Comparison of ENCODE assay signal across 19 cellular contexts in genomic region chrX:16464369-16464768, GRCh38.
DNase-seq lines count a peak whose midpoint lies in the region; ATAC-seq and TF ChIP-seq lines count a peak whose summit lies in the region.
"Had no signal": no experiment of that assay in that cellular context is flagged by ENCODE, and none has a peak within 500 bp of the region (broad histone marks: within the 10 kb centered on the region; RNA-seq: fewer than 3 reads in every experiment).

No MANE protein-coding gene starts in this region.

- POLR2A ChIA-PET in IMR-90 (lab: Charles Lee; ENCODE audit: unreplicated experiment) = no interaction called here

- no peak for TF ChIP-seq RAD21 in IMR-90 (IDR thresholded peaks at IDR 0.05; ENCODE audit: low read length)

- peak overlapping the region; percentile 0 for H3K27ac Mint-ChIP-seq in endodermal cell
- no peak overlapping the region for H3K27ac Mint-ChIP-seq in neural progenitor cell

- no peaks in the 10 kb centered on the region for H3F3A ChIP-seq in neural progenitor cell (ENCODE audit: low read depth)

- H3K4me1 Mint-ChIP-seq in endodermal cell (peaks cover 26% of the 10 kb centered on the region), neural progenitor cell (no peaks in the 10 kb centered on the region)

- H2BK120ac ChIP-seq in IMR-90 (ENCODE audit: low read depth, low read length) = peak overlapping the region; percentile 46; the same call in 1 of the 2 replicates

- DNase-seq in H7 = peak; percentile 32
- no peak for DNase-seq in IMR-90
- no peak for DNase-seq in endodermal cell
- no peak for DNase-seq in neural progenitor cell (ENCODE audit: low spot score)
- DNase-seq in activated T-cell treated with anti-CD3 and anti-CD28 coated beads, Interleukin-2, amount 50 U/mL, for 1 hour = no peak
- DNase-seq: Calu3, DND-41, GOT3, KG1, MG63, NCI-H1105 treated with DMSO at 0.1 percent for 48 hours, NCI-H146, NCI-H1930, NCI-H446, NCI-H524 treated with DMSO at 0.1 percent for 48 hours, Right ventricle myocardium superior, RPMI8226 had no signal

- TF ChIP-seq CTCF in IMR-90 (conservative IDR thresholded peaks at IDR 0.05; ENCODE audit: low read depth, low read length) = no peak
- TF ChIP-seq CTCF in endodermal cell (conservative IDR thresholded peaks at IDR 0.05) = no peak
- no peak for TF ChIP-seq CTCF in neural progenitor cell (IDR thresholded peaks at IDR 0.05)

- peaks cover 0 to 7% of the 10 kb centered on the region in 2 experiments; a peak in 1 of 4 replicates for H3K79me1 ChIP-seq in IMR-90 (ENCODE audit: low read depth in 1 of 2, low read length in 2 of 2)

- H3K4me3 Mint-ChIP-seq in endodermal cell (no peak overlapping the region), neural progenitor cell (no peak overlapping the region)

- no peaks in the 10 kb centered on the region for H3K79me2 ChIP-seq in neural progenitor cell (ENCODE audit: low read depth)

- peaks cover 2% of the 10 kb centered on the region; the same call in 1 of the 2 replicates for H3K9me3 ChIP-seq in IMR-90 (ENCODE audit: control insufficient read depth, insufficient read depth, low read length)
- H3K9me3 ChIP-seq in endodermal cell (ENCODE audit: control insufficient read depth, low read length) = no peaks in the 10 kb centered on the region
- no peaks in the 10 kb centered on the region for H3K9me3 ChIP-seq in neural progenitor cell (ENCODE audit: low read depth)
- H3K9me3 ChIP-seq: MG63 had no signal

- H3K9me1 ChIP-seq in IMR-90 (ENCODE audit: insufficient read depth, low read length) = peaks cover 6% of the 10 kb centered on the region

- no peak overlapping the region; the same call in 1 of the 2 replicates for H3K14ac ChIP-seq in IMR-90 (replicated peaks; ENCODE audit: low read depth, low read length)

- WGBS in IMR-90 (ENCODE audit: extremely low coverage in 2 of 2, insufficient read length in 1 of 2), 2 experiments = no CpG with 5 or more reads among the region's 4 CpGs
- 49% methylated on average over 4 of the region's 4 CpGs; no CpG with 5 or more reads in 1 of the 2 experiments for WGBS in endodermal cell (ENCODE audit: insufficient coverage in 1 of 2, insufficient read length in 1 of 2), 2 experiments

- intact Hi-C loops in IMR-90 (cut with micrococcal nuclease) = no loop called here

- CTCF ChIA-PET in IMR-90 (lab: Yijun Ruan, JAX) = no interaction called here

- no peak overlapping the region for H3K56ac ChIP-seq in IMR-90 (ENCODE audit: extremely low read depth, insufficient read depth, low read length)

- H3K23ac ChIP-seq in IMR-90 (ENCODE audit: low read depth, low read length) = no peak overlapping the region

- H3K36me3 ChIP-seq in H7 (replicated peaks; ENCODE audit: control insufficient read depth, insufficient read depth, low read length) = no peaks in the 10 kb centered on the region
- H3K36me3 ChIP-seq in IMR-90 (ENCODE audit: control insufficient read depth, insufficient read depth, low read length) = no peaks in the 10 kb centered on the region
- no peaks in the 10 kb centered on the region for H3K36me3 ChIP-seq in endodermal cell (ENCODE audit: control insufficient read depth, insufficient read depth, low read length)
- no peaks in the 10 kb centered on the region for H3K36me3 ChIP-seq in neural progenitor cell
- H3K36me3 ChIP-seq: MG63 had no signal

- H3K4me1 ChIP-seq in IMR-90 (ENCODE audit: control insufficient read depth, insufficient read depth, low read length) = peaks cover 11% of the 10 kb centered on the region
- H3K4me1 ChIP-seq in endodermal cell (ENCODE audit: control insufficient read depth, insufficient read depth, low read length) = no peaks in the 10 kb centered on the region
- H3K4me1 ChIP-seq in neural progenitor cell = peaks cover 10% of the 10 kb centered on the region

- no peaks in the 10 kb centered on the region for H3K27me3 ChIP-seq in H7 (ENCODE audit: control insufficient read depth, insufficient read depth, low read length)
- H3K27me3 ChIP-seq in IMR-90 (ENCODE audit: control insufficient read depth, insufficient read depth, low read length) = peaks cover 2% of the 10 kb centered on the region; the same call in 1 of the 2 replicates
- H3K27me3 ChIP-seq in endodermal cell (ENCODE audit: control insufficient read depth, insufficient read depth, low read length, poor library complexity, severe bottlenecking) = no peaks in the 10 kb centered on the region
- no peaks in the 10 kb centered on the region for H3K27me3 ChIP-seq in neural progenitor cell
- H3K27me3 ChIP-seq: MG63 had no signal

- H2AFZ ChIP-seq in IMR-90 (replicated peaks; ENCODE audit: low read length, poor library complexity) = no peak overlapping the region
- H2AFZ ChIP-seq in neural progenitor cell (replicated peaks) = peak overlapping the region; percentile 67

- in situ Hi-C loops in IMR-90 (cut with MboI; ENCODE audit: low sequenced_read_pairs) = no loop called here

- no peak overlapping the region for H4K5ac ChIP-seq in IMR-90 (ENCODE audit: low read depth, low read length)

- H3K27ac ChIP-seq in IMR-90 (ENCODE audit: insufficient read depth, low read length) (no peak overlapping the region), endodermal cell (ENCODE audit: low read depth, low read length) (no peak overlapping the region), neural progenitor cell (no peak overlapping the region)

- H3K9me3 Mint-ChIP-seq in endodermal cell (peaks cover 5% of the 10 kb centered on the region), neural progenitor cell (no peaks in the 10 kb centered on the region)

- H3K4ac ChIP-seq in IMR-90 (ENCODE audit: low read depth, low read length) = peak overlapping the region; percentile 51; the same call in 1 of the 2 replicates

- H3K27me3 Mint-ChIP-seq in endodermal cell (ENCODE audit: insufficient read depth) (no peaks in the 10 kb centered on the region), neural progenitor cell (ENCODE audit: insufficient read depth, low read depth) (no peaks in the 10 kb centered on the region)

- TF ChIP-seq POLR2A in IMR-90 (IDR thresholded peaks at IDR 0.05; ENCODE audit: low read depth, low read length) = no peak

- no TSS peak for BruUV-seq in IMR-90 (replicated peaks; lab: Mats Ljungman, UMichigan)

- peak overlapping the region; percentile 75 for H2BK5ac ChIP-seq in IMR-90 (ENCODE audit: low read depth, low read length, poor library complexity, severe bottlenecking)

- H4K8ac ChIP-seq in IMR-90 (ENCODE audit: low read depth in 2 of 2, low read length in 2 of 2) = peak overlapping the region in 1 of 2 experiments; percentile 47; a peak in 1 of 4 replicates

- H3K4me2 ChIP-seq in IMR-90 (ENCODE audit: low read depth, low read length) (no peak overlapping the region), neural progenitor cell (no peak overlapping the region)

- H2BK20ac ChIP-seq in IMR-90 (ENCODE audit: low read depth, low read length) = peak overlapping the region; percentile 54; the same call in 1 of the 2 replicates

- dilution Hi-C loops in IMR-90 (cut with HindIII; ENCODE audit: low sequenced_read_pairs, unreplicated experiment) = no loop called here

- H3K18ac ChIP-seq in IMR-90 (ENCODE audit: low read depth, low read length) = no peak overlapping the region

- H2AK5ac ChIP-seq in IMR-90 (ENCODE audit: low read depth, low read length) = no peak overlapping the region

- ATAC-seq in IMR-90 (ENCODE audit: low read depth) (no peak), GM19035 (IDR thresholded peaks at IDR 0.05; ENCODE audit: unreplicated experiment) (no peak), GM19023 (IDR thresholded peaks at IDR 0.05; ENCODE audit: unreplicated experiment) (no peak)

- no peak overlapping the region for H2BK15ac ChIP-seq in IMR-90 (ENCODE audit: low read depth, low read length)

- H2AK9ac ChIP-seq in IMR-90 (replicated peaks; ENCODE audit: low read depth, low read length, poor library complexity) = no peak overlapping the region

- H4K20me1 ChIP-seq in IMR-90 (ENCODE audit: insufficient read depth, low read length) = no peaks in the 10 kb centered on the region
- H4K20me1 ChIP-seq in neural progenitor cell (ENCODE audit: low read depth) = no peaks in the 10 kb centered on the region

- no peak overlapping the region for H4K91ac ChIP-seq in IMR-90 (ENCODE audit: insufficient read depth, low read depth, low read length)

- H3K4me3 ChIP-seq in H7 (ENCODE audit: insufficient read depth, low read depth, low read length) (no peak overlapping the region), IMR-90 (ENCODE audit: insufficient read depth, low read depth, low read length) (no peak overlapping the region), endodermal cell (ENCODE audit: low read length) (no peak overlapping the region), neural progenitor cell (no peak overlapping the region)
- H3K4me3 ChIP-seq: MG63 had no signal

- peaks cover 41% of the 10 kb centered on the region for H3K36me3 Mint-ChIP-seq in endodermal cell (ENCODE audit: low read depth)
- H3K36me3 Mint-ChIP-seq in neural progenitor cell = no peaks in the 10 kb centered on the region

- no peak overlapping the region for H3K9ac ChIP-seq in IMR-90 (ENCODE audit: low read depth, low read length)
- no peak overlapping the region for H3K9ac ChIP-seq in endodermal cell (ENCODE audit: extremely low read depth, low read length, poor library complexity, severe bottlenecking)
- no peak overlapping the region for H3K9ac ChIP-seq in neural progenitor cell

TF ChIP-seq in IMR-90, 13 proteins besides CTCF, POLR2A, EP300 and RAD21 (continues in another document):
- no peak for TF ChIP-seq BHLHE40 (IDR thresholded peaks at IDR 0.05; ENCODE audit: low read depth, low read length)
- no peak for TF ChIP-seq SMC3 (IDR thresholded peaks at IDR 0.05; ENCODE audit: low read depth, low read length)
- TF ChIP-seq RFX5 (IDR thresholded peaks at IDR 0.05; ENCODE audit: low read depth, low read length) = no peak
- no peak for TF ChIP-seq FOS (IDR thresholded peaks at IDR 0.05; ENCODE audit: low read depth, low read length)
- TF ChIP-seq, protein P1, sequence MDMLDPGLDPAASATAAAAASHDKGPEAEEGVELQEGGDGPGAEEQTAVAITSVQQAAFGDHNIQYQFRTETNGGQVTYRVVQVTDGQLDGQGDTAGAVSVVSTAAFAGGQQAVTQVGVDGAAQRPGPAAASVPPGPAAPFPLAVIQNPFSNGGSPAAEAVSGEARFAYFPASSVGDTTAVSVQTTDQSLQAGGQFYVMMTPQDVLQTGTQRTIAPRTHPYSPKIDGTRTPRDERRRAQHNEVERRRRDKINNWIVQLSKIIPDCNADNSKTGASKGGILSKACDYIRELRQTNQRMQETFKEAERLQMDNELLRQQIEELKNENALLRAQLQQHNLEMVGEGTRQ (IDR thresholded peaks at IDR 0.05; ENCODE audit: low read depth, low read length) = no peak
- no peak for TF ChIP-seq MAZ (IDR thresholded peaks at IDR 0.05; ENCODE audit: borderline replicate concordance, low read depth, low read length)
- no peak for TF ChIP-seq RCOR1 (IDR thresholded peaks at IDR 0.05; ENCODE audit: insufficient replicate concordance, low read length)
- no peak for TF ChIP-seq CEBPB (IDR thresholded peaks at IDR 0.05; ENCODE audit: low read depth, low read length)
- TF ChIP-seq CHD1 (IDR thresholded peaks at IDR 0.05; ENCODE audit: low read depth, low read length) = no peak
- no peak for TF ChIP-seq MAFK (IDR thresholded peaks at IDR 0.05; ENCODE audit: low read depth, low read length)
- no peak for TF ChIP-seq NFE2L2 (IDR thresholded peaks at IDR 0.05; ENCODE audit: low read depth, low read length)
